Comparison of ENCODE assay signal across 1 cellular context in genomic region chr7:88204525-88205103, GRCh38.
TF ChIP-seq lines count a peak whose summit lies in the region.

No MANE protein-coding gene starts in this region.

TF ChIP-seq in K562, 482 proteins besides CTCF, POLR2A, EP300 and RAD21 (continued from another document and continues in another):
- no peak for TF ChIP-seq RREB1 (CRISPR knock-in tag; IDR thresholded peaks at IDR 0.05)
- TF ChIP-seq GTF2E2 (tag; IDR thresholded peaks at IDR 0.05) = 0 out of 2 replicates have a peak, but pooled peaks have one; percentile 30
- TF ChIP-seq ASH1L (IDR thresholded peaks at IDR 0.05; ENCODE audit: borderline replicate concordance, low read depth, partially characterized antibody) = no peak
- no peak for TF ChIP-seq TAF15 (IDR thresholded peaks at IDR 0.05; ENCODE audit: low read depth, low read length)
- no peak for TF ChIP-seq PHB (CRISPR knock-in tag; IDR thresholded peaks at IDR 0.05)
- TF ChIP-seq CBFA2T3 (IDR thresholded peaks at IDR 0.05) = no peak
- TF ChIP-seq TCF7L2 (IDR thresholded peaks at IDR 0.05; ENCODE audit: low read depth, low read length) = no peak
- no peak for TF ChIP-seq ZNF785 (CRISPR knock-in tag; IDR thresholded peaks at IDR 0.05)
- no peak for TF ChIP-seq FOXK1 (CRISPR knock-in tag; IDR thresholded peaks at IDR 0.05; ENCODE audit: borderline replicate concordance)
- TF ChIP-seq OTX1 (CRISPR knock-in tag; IDR thresholded peaks at IDR 0.05) = no peak
- TF ChIP-seq JUND (IDR thresholded peaks at IDR 0.05; ENCODE audit: borderline replicate concordance, low read depth, low read length) = peak; percentile 82
- no peak for TF ChIP-seq JUND (tag; IDR thresholded peaks at IDR 0.05; ENCODE audit: borderline replicate concordance, low read depth, low read length)
- no peak for TF ChIP-seq ZNF695 (CRISPR knock-in tag; IDR thresholded peaks at IDR 0.05)
- no peak for TF ChIP-seq NCOA1 (IDR thresholded peaks at IDR 0.05; ENCODE audit: low read depth)
- TF ChIP-seq JUNB (CRISPR knock-in tag; conservative IDR thresholded peaks at IDR 0.05) = no peak
- peak; percentile 40 to 43; a peak in 2 of 4 replicates for TF ChIP-seq TRIM24 (IDR thresholded peaks at IDR 0.05)
- TF ChIP-seq ZNF584 (CRISPR knock-in tag; IDR thresholded peaks at IDR 0.05; ENCODE audit: low read depth) = peak; percentile 82
- TF ChIP-seq ZNF512 (tag; IDR thresholded peaks at IDR 0.05) = no peak
- TF ChIP-seq NR2C2 (CRISPR knock-in tag; IDR thresholded peaks at IDR 0.05) = no peak
- no peak for TF ChIP-seq NR2C2 (tag; IDR thresholded peaks at IDR 0.05)
- no peak for TF ChIP-seq IFI16 (CRISPR knock-in tag; IDR thresholded peaks at IDR 0.05)
- no peak for TF ChIP-seq HMG20B (CRISPR knock-in tag; IDR thresholded peaks at IDR 0.05)
- no peak for TF ChIP-seq ARID2 (IDR thresholded peaks at IDR 0.05)
- TF ChIP-seq TEAD1 (CRISPR knock-in tag; IDR thresholded peaks at IDR 0.05) = no peak
- TF ChIP-seq NFE2 (IDR thresholded peaks at IDR 0.05; ENCODE audit: low read depth) = no peak
- TF ChIP-seq NR2C1 (IDR thresholded peaks at IDR 0.05) = no peak
- 0 out of 2 replicates have a peak, but pooled peaks have one; percentile 31 for TF ChIP-seq NR2C1 (tag; IDR thresholded peaks at IDR 0.05)
- TF ChIP-seq POLR2G (IDR thresholded peaks at IDR 0.05; ENCODE audit: low read depth, low read length) = no peak
- TF ChIP-seq E2F3 (CRISPR knock-in tag; IDR thresholded peaks at IDR 0.05) = no peak
- no peak for TF ChIP-seq MEF2A (IDR thresholded peaks at IDR 0.05; ENCODE audit: control insufficient read depth, low read depth, low read length)
- TF ChIP-seq SIN3A (IDR thresholded peaks at IDR 0.05; ENCODE audit: borderline replicate concordance in 2 of 2, control insufficient read depth in 1 of 2, low read depth in 2 of 2, low read length in 2 of 2) = no peak
- TF ChIP-seq POU5F1 (IDR thresholded peaks at IDR 0.05; ENCODE audit: borderline replicate concordance, low read depth, low read length, partially characterized antibody) = no peak
- TF ChIP-seq HDAC6 (IDR thresholded peaks at IDR 0.05; ENCODE audit: low read depth, low read length) = no peak
- TF ChIP-seq ZBTB9 (CRISPR knock-in tag; IDR thresholded peaks at IDR 0.05) = 0 out of 2 replicates have a peak, but pooled peaks have one; percentile 54
- no peak for TF ChIP-seq NR4A1 (CRISPR knock-in tag; IDR thresholded peaks at IDR 0.05)
- 0 out of 2 replicates have a peak, but pooled peaks have one; percentile 61 for TF ChIP-seq NR4A1 (tag; IDR thresholded peaks at IDR 0.05)
- peak; percentile 88 for TF ChIP-seq ZSCAN32 (CRISPR knock-in tag; IDR thresholded peaks at IDR 0.05)
- no peak for TF ChIP-seq SMARCE1 (IDR thresholded peaks at IDR 0.05)
- no peak for TF ChIP-seq HEY1 (CRISPR knock-in tag; IDR thresholded peaks at IDR 0.05; ENCODE audit: borderline replicate concordance)
- TF ChIP-seq NFXL1 (CRISPR knock-in tag; IDR thresholded peaks at IDR 0.05) = no peak
- TF ChIP-seq ZBTB26 (CRISPR knock-in tag; IDR thresholded peaks at IDR 0.05) = no peak
- TF ChIP-seq EHMT2 (IDR thresholded peaks at IDR 0.05) = no peak
- peak; percentile 39 for TF ChIP-seq MEIS2 (IDR thresholded peaks at IDR 0.05; ENCODE audit: partially characterized antibody)
- peak; percentile 75; the same call in 1 of the 2 replicates for TF ChIP-seq DMBX1 (CRISPR knock-in tag; IDR thresholded peaks at IDR 0.05; ENCODE audit: borderline replicate concordance)
- no peak for TF ChIP-seq ID3 (CRISPR knock-in tag; IDR thresholded peaks at IDR 0.05)
- no peak for TF ChIP-seq ID3 (tag; IDR thresholded peaks at IDR 0.05)
- TF ChIP-seq NFRKB (IDR thresholded peaks at IDR 0.05; ENCODE audit: low read depth) = peak; percentile 22; the same call in 1 of the 2 replicates
- TF ChIP-seq IRF9 (tag; IDR thresholded peaks at IDR 0.05) = peak; percentile 86
- no peak for TF ChIP-seq CHD2 (IDR thresholded peaks at IDR 0.05; ENCODE audit: low read depth, low read length)
- 0 out of 2 replicates have a peak, but pooled peaks have one; percentile 26 for TF ChIP-seq ZBTB17 (CRISPR knock-in tag; IDR thresholded peaks at IDR 0.05)
- TF ChIP-seq HDAC2 (IDR thresholded peaks at IDR 0.05) = no peak
- no peak for TF ChIP-seq KDM1A (IDR thresholded peaks at IDR 0.05)
- no peak for TF ChIP-seq E2F6 (IDR thresholded peaks at IDR 0.05; ENCODE audit: borderline replicate concordance in 1 of 2, extremely low read depth in 1 of 2, insufficient read depth in 1 of 2, insufficient read length in 1 of 2, low read depth in 1 of 2, low read length in 1 of 2, poor library complexity in 1 of 2, severe bottlenecking in 1 of 2)
- TF ChIP-seq CREB1 (IDR thresholded peaks at IDR 0.05) = no peak
- TF ChIP-seq CREB1 (CRISPR knock-in tag; IDR thresholded peaks at IDR 0.05) = no peak
- no peak for TF ChIP-seq KLF10 (CRISPR knock-in tag; IDR thresholded peaks at IDR 0.05)
- peak; percentile 95 for TF ChIP-seq ATF4 (CRISPR knock-in tag; IDR thresholded peaks at IDR 0.05)
- no peak for TF ChIP-seq BHLHE40 (IDR thresholded peaks at IDR 0.05; ENCODE audit: low read length)
- no peak for TF ChIP-seq HINFP (tag; conservative IDR thresholded peaks at IDR 0.05; ENCODE audit: low read depth)
- no peak for TF ChIP-seq SREBF1 (IDR thresholded peaks at IDR 0.05; ENCODE audit: borderline replicate concordance, low read depth, low read length)
- TF ChIP-seq GTF2A2 (tag; IDR thresholded peaks at IDR 0.05) = no peak
- TF ChIP-seq ZNF644 (tag; IDR thresholded peaks at IDR 0.05; ENCODE audit: low read depth) = peak; percentile 72; the same call in 1 of the 2 replicates
- no peak for TF ChIP-seq ESRRB (CRISPR knock-in tag; IDR thresholded peaks at IDR 0.05; ENCODE audit: borderline replicate concordance)
